In the genomic region with DNA sequence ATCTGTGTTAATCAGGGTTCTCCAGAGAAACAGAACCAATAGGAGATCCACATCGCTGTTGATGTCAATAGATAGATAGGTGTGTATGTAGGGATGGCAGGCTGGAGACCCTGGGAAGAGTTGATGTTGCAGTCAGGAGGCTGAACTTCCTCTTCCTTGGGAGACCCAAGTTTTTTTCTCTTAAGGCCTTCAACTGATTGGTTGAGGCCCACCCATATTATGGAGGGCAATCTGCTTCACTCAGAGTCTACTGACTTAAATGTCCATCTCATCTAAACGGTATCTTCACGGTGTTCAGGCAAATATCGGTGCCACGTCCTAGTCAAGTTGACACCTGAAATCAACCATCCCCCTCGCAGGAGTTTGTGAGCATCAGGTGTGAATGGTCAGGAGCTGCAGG, we compare ENCODE assay signal across 11 cellular contexts.
"Had no signal": no experiment of that assay in that cellular context is flagged by ENCODE, and none has a peak within 500 bp of the region (broad histone marks: within the 10 kb centered on the region; RNA-seq: fewer than 3 reads in every experiment).

No MANE protein-coding gene starts in this region.

- H3K9me3 Mint-ChIP-seq: activated naive CD8-positive, alpha-beta T cell treated with anti-CD3 and anti-CD28 coated beads for 36 hours; effector memory CD8-positive, alpha-beta T cell; memory B cell; nephron progenitor cell had no signal

- H3K4me3 Mint-ChIP-seq: activated naive CD8-positive, alpha-beta T cell treated with anti-CD3 and anti-CD28 coated beads for 36 hours; effector memory CD8-positive, alpha-beta T cell; memory B cell; nephron progenitor cell had no signal

- DNase-seq: activated effector memory CD4-positive, alpha-beta T cell treated with anti-CD3 and anti-CD28 coated beads, Interleukin-2, amount 50 U/mL, for 16 hours; activated naive CD8-positive, alpha-beta T cell treated with anti-CD3 and anti-CD28 coated beads for 36 hours; effector memory CD8-positive, alpha-beta T cell; islet precursor cell; left lung; nephron progenitor cell; stimulated activated CD4-positive, alpha-beta T cell treated with anti-CD3 and anti-CD28 coated beads, Interleukin-4, amount 100 ng/mL, for 1 hour; stomach had no signal

- ATAC-seq: effector memory CD8-positive, alpha-beta T cell; left lung had no signal

- H3K9me3 ChIP-seq: gastroesophageal sphincter, left lung, stomach had no signal

- H3K27ac ChIP-seq: epithelial cell of prostate had no signal

- H3K27me3 ChIP-seq: gastroesophageal sphincter, left lung, stomach had no signal

- H3K36me3 ChIP-seq: gastroesophageal sphincter, left lung, stomach had no signal

- H3K27ac Mint-ChIP-seq: activated naive CD8-positive, alpha-beta T cell treated with anti-CD3 and anti-CD28 coated beads for 36 hours; effector memory CD8-positive, alpha-beta T cell; memory B cell; nephron progenitor cell had no signal

- H3K4me3 ChIP-seq: gastroesophageal sphincter, left lung, stomach had no signal

- H3K27me3 Mint-ChIP-seq: activated naive CD8-positive, alpha-beta T cell treated with anti-CD3 and anti-CD28 coated beads for 36 hours; effector memory CD8-positive, alpha-beta T cell; memory B cell had no signal
